In the genomic region with DNA sequence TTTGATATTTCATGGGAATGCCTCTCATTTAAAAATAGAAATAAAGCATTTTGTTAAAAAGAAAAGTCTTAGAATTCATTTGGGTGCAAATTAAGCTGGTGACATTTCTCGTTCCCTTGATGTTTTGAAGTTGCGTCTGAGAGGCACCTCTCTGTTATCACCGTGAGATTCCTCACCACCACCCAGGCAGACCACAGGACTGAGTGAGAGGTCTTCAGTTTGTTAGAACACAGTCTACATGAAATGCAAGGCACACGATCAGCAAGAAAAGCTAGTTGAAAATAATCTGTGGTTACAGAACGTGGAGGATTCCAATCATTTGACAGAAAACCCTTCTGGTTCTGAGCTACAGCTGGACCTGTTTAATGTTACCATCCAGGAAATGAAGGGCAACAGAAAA, we compare ENCODE assay signal across 15 cellular contexts.
"Had no signal": no experiment of that assay in that cellular context is flagged by ENCODE, and none has a peak within 500 bp of the region (broad histone marks: within the 10 kb centered on the region; RNA-seq: fewer than 3 reads in every experiment).

No MANE protein-coding gene starts in this region.

- H3K4me3 ChIP-seq: prostate gland, skin epidermis, stomach, testis, upper lobe of left lung had no signal

- H3K27ac Mint-ChIP-seq: activated CD4-positive, alpha-beta T cell treated with anti-CD3 and anti-CD28 coated beads, Interleukin-2, amount 10 ng/mL, durations not matched to agents 24 days and 14 days; activated T-helper 1 cell treated with anti-CD3 and anti-CD28 coated beads, Interleukin-12 subunit alpha, Interleukin-12 subunit beta, Interleukin-2, Interleukin-4 antibody, amounts not matched to agents 30 ng/mL and 10 ng/mL and 1 ng/mL, durations not matched to agents 14 hours and 24 hours and 36 hours; nephron; WTC11 had no signal

- H3K9me3 Mint-ChIP-seq: activated CD4-positive, alpha-beta T cell treated with anti-CD3 and anti-CD28 coated beads, Interleukin-2, amount 10 ng/mL, durations not matched to agents 24 days and 14 days; activated T-helper 1 cell treated with anti-CD3 and anti-CD28 coated beads, Interleukin-12 subunit alpha, Interleukin-12 subunit beta, Interleukin-2, Interleukin-4 antibody, amounts not matched to agents 30 ng/mL and 10 ng/mL and 1 ng/mL, durations not matched to agents 14 hours and 24 hours and 36 hours; nephron; WTC11 had no signal

- H3K36me3 ChIP-seq: brain microvascular endothelial cell, prostate gland, stomach, upper lobe of left lung had no signal

- H3K36me3 Mint-ChIP-seq: WTC11 had no signal

- DNase-seq: activated CD4-positive, alpha-beta T cell treated with anti-CD3 and anti-CD28 coated beads, Interleukin-2, amount 10 ng/mL, durations not matched to agents 24 days and 14 days; brain microvascular endothelial cell; effector memory CD4-positive, alpha-beta T cell; foreskin melanocyte; mesenchymal stem cell; right cardiac atrium; stomach; T-helper 2 cell; testis; upper lobe of left lung had no signal

- H3K27me3 ChIP-seq: brain microvascular endothelial cell, stomach, testis, upper lobe of left lung had no signal

- H3K4me3 Mint-ChIP-seq: activated CD4-positive, alpha-beta T cell treated with anti-CD3 and anti-CD28 coated beads, Interleukin-2, amount 10 ng/mL, durations not matched to agents 24 days and 14 days; activated T-helper 1 cell treated with anti-CD3 and anti-CD28 coated beads, Interleukin-12 subunit alpha, Interleukin-12 subunit beta, Interleukin-2, Interleukin-4 antibody, amounts not matched to agents 30 ng/mL and 10 ng/mL and 1 ng/mL, durations not matched to agents 14 hours and 24 hours and 36 hours; nephron; WTC11 had no signal

- H3K9me3 ChIP-seq: prostate gland, stomach, testis, upper lobe of left lung had no signal

- H3K27ac ChIP-seq: brain microvascular endothelial cell, prostate gland, skin epidermis, stomach, testis, upper lobe of left lung had no signal

- H3K4me1 ChIP-seq: prostate gland, testis, upper lobe of left lung had no signal

- ATAC-seq: right cardiac atrium, WTC11 had no signal
